In the genomic region with DNA sequence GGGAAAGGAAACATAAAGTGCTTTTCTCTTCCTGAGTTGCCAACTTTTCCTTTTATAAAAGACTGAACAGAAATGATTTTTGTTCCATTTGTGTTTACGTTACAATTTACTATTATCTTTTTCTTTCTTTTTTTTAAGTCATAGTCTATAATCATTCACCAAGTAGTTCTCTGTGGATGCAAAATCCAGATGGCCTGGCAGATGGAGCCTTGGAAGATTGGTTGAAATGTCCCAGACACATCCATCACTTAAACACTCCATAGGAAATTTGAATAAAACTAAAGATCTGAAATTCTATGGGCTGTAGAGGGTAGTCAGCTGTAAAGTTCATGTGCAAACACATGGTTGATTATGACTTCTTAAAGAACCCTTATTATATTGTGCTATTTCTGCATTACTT, we compare ENCODE assay signal across 17 cellular contexts.
"Had no signal": no experiment of that assay in that cellular context is flagged by ENCODE, and none has a peak within 500 bp of the region (broad histone marks: within the 10 kb centered on the region; RNA-seq: fewer than 3 reads in every experiment).

No MANE protein-coding gene starts in this region.

- H3K27me3 ChIP-seq: heart left ventricle, right lobe of liver, upper lobe of left lung had no signal

- H3K4me3 Mint-ChIP-seq: activated naive CD8-positive, alpha-beta T cell treated with anti-CD3 and anti-CD28 coated beads, Interleukin-2, amount 10 ng/mL, durations not matched to agents 7 days and 5 days; effector memory CD8-positive, alpha-beta T cell; immature natural killer cell; natural killer cell treated with Interleukin-12 subunit alpha and Interleukin-12 subunit beta and Interleukin-15 and Interleukin-18, amount 100 ng/mL, for 72 hours had no signal

- ATAC-seq: activated CD4-positive, CD25-positive, alpha-beta regulatory T cell treated with anti-CD3 and anti-CD28 coated beads, Interleukin-2, amount 50 U/mL, for 24 hours; effector memory CD8-positive, alpha-beta T cell; heart left ventricle; natural killer cell treated with Interleukin-12 subunit alpha and Interleukin-12 subunit beta and Interleukin-15 and Interleukin-18, amount 100 ng/mL, for 72 hours; right lobe of liver; stimulated activated naive CD8-positive, alpha-beta T cell treated with anti-CD3 and anti-CD28 coated beads, Interleukin-15, Interleukin-2, amounts not matched to agents 100 U/mL and 50 U/mL, for 24 hours had no signal

- H3K36me3 Mint-ChIP-seq: activated naive CD8-positive, alpha-beta T cell treated with anti-CD3 and anti-CD28 coated beads, Interleukin-2, amount 10 ng/mL, durations not matched to agents 7 days and 5 days had no signal

- DNase-seq: activated CD4-positive, alpha-beta T cell treated with anti-CD3 and anti-CD28 coated beads, Interleukin-2, amount 50 U/mL, for 1 hour; activated naive CD4-positive, alpha-beta T cell; activated naive CD8-positive, alpha-beta T cell treated with anti-CD3 and anti-CD28 coated beads, Interleukin-2, amount 10 ng/mL, durations not matched to agents 7 days and 5 days; activated T-cell treated with anti-CD3 and anti-CD28 coated beads for 4 hours; dermis blood vessel endothelial cell; effector memory CD8-positive, alpha-beta T cell; heart left ventricle; immature natural killer cell; mesendoderm; nucleus accumbens; right lobe of liver; stimulated activated naive CD8-positive, alpha-beta T cell treated with anti-CD3 and anti-CD28 coated beads, Interleukin-15, Interleukin-2, amounts not matched to agents 100 U/mL and 50 U/mL, for 24 hours; upper lobe of left lung had no signal

- H3K27ac Mint-ChIP-seq: activated naive CD8-positive, alpha-beta T cell treated with anti-CD3 and anti-CD28 coated beads, Interleukin-2, amount 10 ng/mL, durations not matched to agents 7 days and 5 days; effector memory CD8-positive, alpha-beta T cell; immature natural killer cell; natural killer cell treated with Interleukin-12 subunit alpha and Interleukin-12 subunit beta and Interleukin-15 and Interleukin-18, amount 100 ng/mL, for 72 hours had no signal

- H3K9me3 ChIP-seq: heart left ventricle, right lobe of liver, upper lobe of left lung had no signal

- H3K36me3 ChIP-seq: heart left ventricle, right lobe of liver, upper lobe of left lung had no signal

- H3K4me1 ChIP-seq: heart left ventricle, right lobe of liver, upper lobe of left lung had no signal

- H3K4me3 ChIP-seq: heart left ventricle, right lobe of liver, smooth muscle cell, upper lobe of left lung had no signal

- H3K4me1 Mint-ChIP-seq: activated naive CD8-positive, alpha-beta T cell treated with anti-CD3 and anti-CD28 coated beads, Interleukin-2, amount 10 ng/mL, durations not matched to agents 7 days and 5 days; immature natural killer cell had no signal

- H3K27ac ChIP-seq: epithelial cell of prostate, heart left ventricle, right lobe of liver, upper lobe of left lung had no signal

- H3K9me3 Mint-ChIP-seq: activated naive CD8-positive, alpha-beta T cell treated with anti-CD3 and anti-CD28 coated beads, Interleukin-2, amount 10 ng/mL, durations not matched to agents 7 days and 5 days had no signal
